ENCODE assay signal across 19 cellular contexts in the genomic region with DNA sequence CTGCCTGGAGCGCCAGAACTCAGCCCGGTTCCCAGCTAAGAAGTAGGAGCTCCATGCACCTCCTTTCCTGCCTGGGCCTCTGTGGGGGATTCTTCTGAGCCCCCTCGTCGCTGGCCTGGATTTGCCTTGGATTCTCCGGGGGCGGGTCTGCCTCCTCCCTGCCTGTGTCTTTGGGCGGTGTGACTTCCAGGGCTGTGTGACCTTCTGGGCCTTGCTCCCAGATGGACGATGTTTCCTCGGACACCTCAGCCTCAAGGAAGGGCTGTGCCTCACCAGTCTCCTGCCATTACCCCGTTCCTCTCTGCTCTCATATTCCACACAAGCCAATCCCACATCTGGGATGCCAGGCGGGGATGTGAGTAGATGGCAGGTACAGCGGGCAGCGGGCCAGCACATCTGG.
DNase-seq lines count a peak whose midpoint lies in the region; ATAC-seq and TF ChIP-seq lines count a peak whose summit lies in the region.
"Had no signal": no experiment of that assay in that cellular context is flagged by ENCODE, and none has a peak within 500 bp of the region (broad histone marks: within the 10 kb centered on the region; RNA-seq: fewer than 3 reads in every experiment).

No MANE protein-coding gene starts in this region.

- H3K36me3 Mint-ChIP-seq in Calu3 (ENCODE audit: insufficient read depth, unreplicated experiment) = no peaks in the 10 kb centered on the region

- H4K5ac ChIP-seq in IMR-90 (ENCODE audit: low read depth, low read length) = no peak overlapping the region

- no peak overlapping the region for H3K4me3 ChIP-seq in H7 (ENCODE audit: insufficient read depth, low read depth, low read length)
- H3K4me3 ChIP-seq in IMR-90 (ENCODE audit: insufficient read depth, low read depth, low read length) = no peak overlapping the region
- H3K4me3 ChIP-seq in testis = no peak overlapping the region
- H3K4me3 ChIP-seq: SJCRH30 had no signal

- H2BK15ac ChIP-seq in IMR-90 (ENCODE audit: low read depth, low read length) = no peak overlapping the region

- CTCF ChIA-PET in IMR-90 (lab: Yijun Ruan, JAX) = interaction anchor here (0.6 kb wide), 1 partner anchor 682 kb away, joined by 3 read pairs; no protein-coding TSS in a partner anchor
- CTCF ChIA-PET in Calu3 (lab: Charles Lee) = no interaction called here

- no peak overlapping the region for H2BK5ac ChIP-seq in IMR-90 (ENCODE audit: low read depth, low read length, poor library complexity, severe bottlenecking)

- intact Hi-C loops in IMR-90 (cut with micrococcal nuclease) = no loop called here
- intact Hi-C loops in testis (cut with DNase I; ENCODE audit: low total_unique reads) = loop anchor here (10.0 kb wide), 1 partner anchor 697 kb away; no protein-coding TSS in a partner anchor
- intact Hi-C loops in Calu3 (cut with micrococcal nuclease; ENCODE audit: unreplicated experiment) = no loop called here

- 51% methylated on average over 7 of the region's 13 CpGs; no CpG with 5 or more reads in 1 of the 2 experiments for WGBS in IMR-90 (ENCODE audit: extremely low coverage in 2 of 2, insufficient read length in 1 of 2), 2 experiments
- 73 to 86% methylated on average over 8 to 13 of the region's 13 CpGs for WGBS in testis, 2 donors

- H3K9me3 ChIP-seq in IMR-90 (ENCODE audit: control insufficient read depth, insufficient read depth, low read length) (no peaks in the 10 kb centered on the region; the same call in 1 of the 2 replicates), testis (no peaks in the 10 kb centered on the region)
- H3K9me3 ChIP-seq: SJCRH30 had no signal

- H3K27ac Mint-ChIP-seq in Calu3 (ENCODE audit: unreplicated experiment) = no peak overlapping the region
- H3K27ac Mint-ChIP-seq: HFFc6 had no signal

- peaks cover 3% of the 10 kb centered on the region; the same call in 1 of the 2 replicates for H3K27me3 ChIP-seq in H7 (ENCODE audit: control insufficient read depth, insufficient read depth, low read length)
- H3K27me3 ChIP-seq in IMR-90 (ENCODE audit: control insufficient read depth, insufficient read depth, low read length) = peaks cover 4% of the 10 kb centered on the region
- no peaks in the 10 kb centered on the region for H3K27me3 ChIP-seq in testis
- H3K27me3 ChIP-seq: SJCRH30 had no signal

- H3K36me3 ChIP-seq in H7 (replicated peaks; ENCODE audit: control insufficient read depth, insufficient read depth, low read length) (no peaks in the 10 kb centered on the region), IMR-90 (ENCODE audit: control insufficient read depth, insufficient read depth, low read length) (no peaks in the 10 kb centered on the region), testis (ENCODE audit: low read depth, missing control alignments) (no peaks in the 10 kb centered on the region)
- H3K36me3 ChIP-seq: SJCRH30 had no signal

- no peak for TF ChIP-seq RAD21 in IMR-90 (IDR thresholded peaks at IDR 0.05; ENCODE audit: low read length)

- no peak overlapping the region for H3K56ac ChIP-seq in IMR-90 (ENCODE audit: extremely low read depth, insufficient read depth, low read length)

- H3K79me1 ChIP-seq in IMR-90 (ENCODE audit: low read depth in 1 of 2, low read length in 2 of 2) = no peaks in the 10 kb centered on the region

- BruUV-seq in IMR-90 (replicated peaks; lab: Mats Ljungman, UMichigan) (no TSS peak), Calu3 (replicated peaks; lab: Mats Ljungman, UMichigan) (no TSS peak)

- ATAC-seq in IMR-90 (ENCODE audit: low read depth) (no peak), left lobe of liver (no peak)

- no peak overlapping the region for H4K8ac ChIP-seq in IMR-90 (ENCODE audit: low read depth in 2 of 2, low read length in 2 of 2)

- H3K27ac ChIP-seq in IMR-90 (ENCODE audit: insufficient read depth, low read length) (no peak overlapping the region), testis (no peak overlapping the region)
- H3K27ac ChIP-seq: HL-60, SJCRH30 had no signal

- peak overlapping the region; percentile 17 for H2AFZ ChIP-seq in IMR-90 (replicated peaks; ENCODE audit: low read length, poor library complexity)

- H3K27me3 Mint-ChIP-seq in Calu3 (ENCODE audit: unreplicated experiment) = peaks cover 59% of the 10 kb centered on the region

- no peak overlapping the region for H3K9ac ChIP-seq in IMR-90 (ENCODE audit: low read depth, low read length)

- H3K18ac ChIP-seq in IMR-90 (ENCODE audit: low read depth, low read length) = no peak overlapping the region

- H3K9me3 Mint-ChIP-seq in Calu3 (ENCODE audit: low read depth, unreplicated experiment) = no peaks in the 10 kb centered on the region
- H3K9me3 Mint-ChIP-seq: HFFc6 had no signal

- H3K4me2 ChIP-seq in IMR-90 (ENCODE audit: low read depth, low read length) = no peak overlapping the region

- peaks cover 18% of the 10 kb centered on the region for H3K4me1 Mint-ChIP-seq in Calu3 (ENCODE audit: low read depth, unreplicated experiment)

- no peak overlapping the region for H3K14ac ChIP-seq in IMR-90 (replicated peaks; ENCODE audit: low read depth, low read length)

- in situ Hi-C loops in IMR-90 (cut with MboI; ENCODE audit: low sequenced_read_pairs) = no loop called here

- H2AK5ac ChIP-seq in IMR-90 (ENCODE audit: low read depth, low read length) = no peak overlapping the region

- H3K9me1 ChIP-seq in IMR-90 (ENCODE audit: insufficient read depth, low read length) = no peaks in the 10 kb centered on the region

- no peak overlapping the region for H2BK120ac ChIP-seq in IMR-90 (ENCODE audit: low read depth, low read length)

- no peak overlapping the region for H3K4me3 Mint-ChIP-seq in Calu3 (ENCODE audit: low read depth, unreplicated experiment)
- H3K4me3 Mint-ChIP-seq: CD8-positive, alpha-beta memory T cell; HFFc6 had no signal

- DNase-seq in H7 (peak; percentile 28), IMR-90 (no peak), left lobe of liver (ENCODE audit: low spot score) (peak; percentile 34), testis (peak; percentile 7), Calu3 (no peak), NCI-H1436 (lab: John Stamatoyannopoulos, UW) (no peak)
- no peak for DNase-seq in NK-92 treated with Interleukin-12 subunit alpha and Interleukin-12 subunit beta, amount 100 ng/mL, for 24 hours (lab: John Stamatoyannopoulos, UW)
- DNase-seq: ACHN; C1 segment of cervical spinal cord; CD8-positive, alpha-beta memory T cell; DMS79 treated with DMSO at 0.1 percent for 48 hours; GOT3; HFFc6; NCI-H1417 treated with DMSO at 0.1 percent for 48 hours; NCI-H1930; NCI-H345; NCI-H526; SJCRH30 had no signal

- no peaks in the 10 kb centered on the region for H4K20me1 ChIP-seq in IMR-90 (ENCODE audit: insufficient read depth, low read length)

- no peak overlapping the region for H2AK9ac ChIP-seq in IMR-90 (replicated peaks; ENCODE audit: low read depth, low read length, poor library complexity)

- TF ChIP-seq CTCF in IMR-90 (conservative IDR thresholded peaks at IDR 0.05; ENCODE audit: low read depth, low read length) (no peak), testis (IDR thresholded peaks at IDR 0.05) (no peak), Calu3 (IDR thresholded peaks at IDR 0.05; ENCODE audit: unreplicated experiment) (no peak)

- no peak overlapping the region for H4K91ac ChIP-seq in IMR-90 (ENCODE audit: insufficient read depth, low read depth, low read length)

- H3K23ac ChIP-seq in IMR-90 (ENCODE audit: low read depth, low read length) = no peak overlapping the region

- no peak overlapping the region for H3K4ac ChIP-seq in IMR-90 (ENCODE audit: low read depth, low read length)

- POLR2A ChIA-PET in IMR-90 (lab: Charles Lee; ENCODE audit: unreplicated experiment) = no interaction called here

- H2BK20ac ChIP-seq in IMR-90 (ENCODE audit: low read depth, low read length) = no peak overlapping the region

- TF ChIP-seq POLR2A in IMR-90 (IDR thresholded peaks at IDR 0.05; ENCODE audit: low read depth, low read length) (no peak), testis (IDR thresholded peaks at IDR 0.05) (no peak)

- dilution Hi-C loops in IMR-90 (cut with HindIII; ENCODE audit: low sequenced_read_pairs, unreplicated experiment) = no loop called here

- H3K4me1 ChIP-seq in IMR-90 (ENCODE audit: control insufficient read depth, insufficient read depth, low read length) = no peaks in the 10 kb centered on the region
- no peaks in the 10 kb centered on the region for H3K4me1 ChIP-seq in testis
- H3K4me1 ChIP-seq: SJCRH30 had no signal

TF ChIP-seq in IMR-90, 13 proteins besides CTCF, POLR2A, EP300 and RAD21:
- TF ChIP-seq, protein P1, sequence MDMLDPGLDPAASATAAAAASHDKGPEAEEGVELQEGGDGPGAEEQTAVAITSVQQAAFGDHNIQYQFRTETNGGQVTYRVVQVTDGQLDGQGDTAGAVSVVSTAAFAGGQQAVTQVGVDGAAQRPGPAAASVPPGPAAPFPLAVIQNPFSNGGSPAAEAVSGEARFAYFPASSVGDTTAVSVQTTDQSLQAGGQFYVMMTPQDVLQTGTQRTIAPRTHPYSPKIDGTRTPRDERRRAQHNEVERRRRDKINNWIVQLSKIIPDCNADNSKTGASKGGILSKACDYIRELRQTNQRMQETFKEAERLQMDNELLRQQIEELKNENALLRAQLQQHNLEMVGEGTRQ (IDR thresholded peaks at IDR 0.05; ENCODE audit: low read depth, low read length) = no peak
- no peak for TF ChIP-seq RCOR1 (IDR thresholded peaks at IDR 0.05; ENCODE audit: insufficient replicate concordance, low read length)
- no peak for TF ChIP-seq MXI1 (IDR thresholded peaks at IDR 0.05; ENCODE audit: borderline replicate concordance, low read depth, low read length)
- TF ChIP-seq RFX5 (IDR thresholded peaks at IDR 0.05; ENCODE audit: low read depth, low read length) = no peak
- no peak for TF ChIP-seq FOS (IDR thresholded peaks at IDR 0.05; ENCODE audit: low read depth, low read length)
- TF ChIP-seq, protein P2, sequence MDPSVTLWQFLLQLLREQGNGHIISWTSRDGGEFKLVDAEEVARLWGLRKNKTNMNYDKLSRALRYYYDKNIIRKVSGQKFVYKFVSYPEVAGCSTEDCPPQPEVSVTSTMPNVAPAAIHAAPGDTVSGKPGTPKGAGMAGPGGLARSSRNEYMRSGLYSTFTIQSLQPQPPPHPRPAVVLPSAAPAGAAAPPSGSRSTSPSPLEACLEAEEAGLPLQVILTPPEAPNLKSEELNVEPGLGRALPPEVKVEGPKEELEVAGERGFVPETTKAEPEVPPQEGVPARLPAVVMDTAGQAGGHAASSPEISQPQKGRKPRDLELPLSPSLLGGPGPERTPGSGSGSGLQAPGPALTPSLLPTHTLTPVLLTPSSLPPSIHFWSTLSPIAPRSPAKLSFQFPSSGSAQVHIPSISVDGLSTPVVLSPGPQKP (IDR thresholded peaks at IDR 0.05; ENCODE audit: borderline replicate concordance, low read depth, low read length) = no peak
- no peak for TF ChIP-seq CHD1 (IDR thresholded peaks at IDR 0.05; ENCODE audit: low read depth, low read length)
- TF ChIP-seq SMC3 (IDR thresholded peaks at IDR 0.05; ENCODE audit: low read depth, low read length) = no peak
- no peak for TF ChIP-seq MAFK (IDR thresholded peaks at IDR 0.05; ENCODE audit: low read depth, low read length)
- no peak for TF ChIP-seq BHLHE40 (IDR thresholded peaks at IDR 0.05; ENCODE audit: low read depth, low read length)
- no peak for TF ChIP-seq NFE2L2 (IDR thresholded peaks at IDR 0.05; ENCODE audit: low read depth, low read length)
- no peak for TF ChIP-seq CEBPB (IDR thresholded peaks at IDR 0.05; ENCODE audit: low read depth, low read length)
- TF ChIP-seq MAZ (IDR thresholded peaks at IDR 0.05; ENCODE audit: borderline replicate concordance, low read depth, low read length) = no peak

Comparison
In these comparisons a context has a peak if more than half of its experiments do, and no peak if none do; other contexts are left out.
1. DNase-seq: peak in H7 (single experiment), left lobe of liver (single experiment) and testis (single experiment); none in IMR-90 (single experiment), NK-92 treated with Interleukin-12 subunit alpha and Interleukin-12 subunit beta, amount 100 ng/mL, for 24 hours (single experiment), Calu3 (single experiment) and NCI-H1436 (single experiment).